In genomic region chr20:44747166-44748004, GRCh38 we compare ENCODE assay signal across 8 cellular contexts. TPM values are rescaled to one million over a fixed set of nuclear protein-coding genes. Genes with fewer than 3 reads are reported as not detected.
DNase-seq lines count a peak whose midpoint lies in the region; ATAC-seq lines count a peak whose summit lies in the region.

No MANE protein-coding gene starts in this region.

- ATAC-seq in HG03439 (IDR thresholded peaks at IDR 0.05; ENCODE audit: unreplicated experiment) = peak; percentile 61
- ATAC-seq in GM19035 (IDR thresholded peaks at IDR 0.05; ENCODE audit: unreplicated experiment) = no peak

- DNase-seq in C1 segment of cervical spinal cord (lab: John Stamatoyannopoulos, UW) = peak in 8 of 14 donors; percentile 8 to 55 (median 22)
- DNase-seq in NCI-H526 treated with DMSO at 0.1 percent for 48 hours (lab: John Stamatoyannopoulos, UW) = peak; percentile 57
- peak; percentile 81 to 84 for DNase-seq in activated CD4-positive, alpha-beta T cell treated with anti-CD3 and anti-CD28 coated beads, Interleukin-2, amount 50 U/mL, for 48 hours
- peak; percentile 26 for DNase-seq in effector CD8-positive, alpha-beta T cell (lab: John Stamatoyannopoulos, UW)
- peak; percentile 64 to 73 for DNase-seq in lung microvascular endothelial cell (ENCODE audit: low read depth in 2 of 2)
- DNase-seq in stimulated activated CD8-positive, alpha-beta memory T cell treated with anti-CD3 and anti-CD28 coated beads, Interleukin-2, amount 100 ng/mL, for 48 hours (ENCODE audit: low read depth in 2 of 2) = peak; percentile 33 to 69

RNA-seq across cellular contexts. Expression of gene KCNK15, which starts 1.7 kb away (rescaled TPM):
- total RNA-seq in lung microvascular endothelial cell = not detected in 2 replicates

RNA-seq across cellular contexts. Expression of gene CCN5, which starts 32.2 kb away (rescaled TPM):
- not detected in 2 replicates for total RNA-seq in lung microvascular endothelial cell

Comparison
In these comparisons a context has a peak if more than half of its experiments do, and no peak if none do; other contexts are left out.
1. DNase-seq: peak in every context shown above with its lines; median percentile 82 in activated CD4-positive, alpha-beta T cell treated with anti-CD3 and anti-CD28 coated beads, Interleukin-2, amount 50 U/mL, for 48 hours; 68 in lung microvascular endothelial cell; 57 in NCI-H526 treated with DMSO at 0.1 percent for 48 hours; 51 in stimulated activated CD8-positive, alpha-beta memory T cell treated with anti-CD3 and anti-CD28 coated beads, Interleukin-2, amount 100 ng/mL, for 48 hours; 26 in effector CD8-positive, alpha-beta T cell; 22 in C1 segment of cervical spinal cord.